Comparison of ENCODE assay signal across 7 cellular contexts in the genomic region with DNA sequence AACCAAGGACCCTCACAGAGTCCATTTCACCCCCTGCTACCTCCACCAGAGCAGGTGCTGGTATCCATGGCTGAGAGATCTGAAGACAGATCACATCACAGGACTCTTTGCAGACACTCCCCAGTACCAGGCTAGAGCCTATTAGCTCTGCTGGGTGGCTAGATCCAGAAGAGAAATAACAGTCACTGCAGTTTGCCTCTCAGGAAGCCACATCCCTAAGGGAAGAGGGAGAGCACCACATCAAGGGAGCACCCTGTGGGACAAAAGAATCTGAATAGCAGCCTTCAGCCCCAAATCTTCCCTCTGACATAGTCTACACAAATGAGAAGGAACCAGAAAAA. TPM values are rescaled to one million over a fixed set of nuclear protein-coding genes. Genes with fewer than 3 reads are reported as not detected.
"Had no signal": no experiment of that assay in that cellular context is flagged by ENCODE, and none has a peak within 500 bp of the region (broad histone marks: within the 10 kb centered on the region; RNA-seq: fewer than 3 reads in every experiment).

No MANE protein-coding gene starts in this region.

RNA-seq across cellular contexts. Expression of a gene that starts 37.5 kb away (rescaled TPM):
- total RNA-seq: activated CD4-positive, alpha-beta memory T cell treated with anti-CD3 and anti-CD28 coated beads, Interleukin-2, amount 10 ng/mL, durations not matched to agents 7 days and 5 days; activated CD8-positive, alpha-beta memory T cell treated with anti-CD3 and anti-CD28 coated beads, Interleukin-2, amount 10 ng/mL, durations not matched to agents 7 days and 5 days; activated naive CD8-positive, alpha-beta T cell treated with anti-CD3 and anti-CD28 coated beads for 36 hours; activated T-helper 17 cell treated with anti-CD3 and anti-CD28 coated beads, Interleukin-2, amount 50 U/mL, for 72 hours; MCF 10A; PC-3; SK-MEL-5 had no signal
